8 cellular contexts compared by ENCODE assay signal in the genomic region with DNA sequence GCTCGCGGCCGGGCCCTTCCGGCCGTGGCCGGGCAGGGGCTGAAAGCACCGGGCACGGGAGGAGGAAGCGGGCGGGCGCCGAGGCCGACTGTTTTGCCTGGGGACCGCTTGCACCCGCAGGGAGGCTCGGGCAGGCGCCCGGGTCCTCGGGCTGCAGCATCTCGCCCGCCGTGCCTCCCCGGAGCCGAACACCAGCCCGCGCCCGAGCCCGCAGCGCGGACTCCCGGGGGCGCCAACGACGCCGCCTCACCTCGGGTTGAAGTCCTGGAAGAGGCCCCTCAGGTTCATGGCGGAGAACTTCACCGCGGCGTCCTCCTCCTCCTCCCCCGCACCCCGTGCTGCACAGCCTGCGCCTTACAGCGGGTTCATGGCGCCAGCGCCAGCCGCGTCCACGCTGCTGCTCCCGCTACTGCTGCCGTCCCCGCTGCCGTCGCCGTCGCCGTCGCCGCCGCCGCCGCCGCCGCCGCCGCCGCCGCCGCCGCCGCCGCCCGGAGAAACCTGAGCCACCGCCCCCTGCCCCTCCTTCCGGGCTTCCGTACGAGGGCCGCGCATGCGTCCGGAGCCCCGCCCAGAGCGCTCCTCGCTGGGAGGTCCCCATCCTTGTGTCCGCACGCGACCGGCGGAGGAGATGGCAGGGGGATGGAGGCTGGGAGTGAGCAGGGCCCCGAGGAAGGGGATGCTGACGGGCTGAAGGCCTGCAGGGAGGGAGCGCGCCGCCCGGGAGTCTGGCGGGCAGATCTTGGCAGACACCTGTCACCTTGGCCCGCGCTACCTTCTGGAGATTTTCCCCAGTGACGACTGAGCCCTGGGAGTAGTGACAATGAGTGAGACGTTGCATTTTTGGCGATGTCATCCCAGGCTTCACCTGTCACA. TPM values are rescaled to one million over a fixed set of nuclear protein-coding genes. Genes with fewer than 3 reads are reported as not detected.
DNase-seq lines count a peak whose midpoint lies in the region; ATAC-seq and TF ChIP-seq lines count a peak whose summit lies in the region.

A gene (minus strand): TSS at position 500 of the 873 bp plus-strand sequence. CDS start 212 bp downstream, at position 288.

- H3K27me3 ChIP-seq in ascending aorta (no peaks in the 10 kb centered on the region), sigmoid colon (no peaks in the 10 kb centered on the region)

- intact Hi-C loops in ascending aorta (cut with DNase I): loop anchor here (10.0 kb wide), 1 partner anchor 127 kb away; a partner anchor contains a TSS
- intact Hi-C loops in sigmoid colon (cut with DNase I): loop anchor here (2.0 kb wide), 1 partner anchor 127 kb away; a partner anchor contains a TSS

- H3K27ac ChIP-seq in ascending aorta (peak within 1 kb of the TSS; percentile 38 to 45), sigmoid colon (peak within 1 kb of the TSS; percentile 77 to 81 (median 78))

- H3K36me3 ChIP-seq in ascending aorta: no peaks in the 10 kb centered on the region
- H3K36me3 ChIP-seq in sigmoid colon: no peaks in the 10 kb centered on the region

- TF ChIP-seq CTCF in GM13976 (IDR thresholded peaks at IDR 0.05; ENCODE audit: borderline replicate concordance, control extremely low read depth, extremely low read depth, insufficient read depth, missing control alignments): no peak
- TF ChIP-seq CTCF in ascending aorta (IDR thresholded peaks at IDR 0.05): no peak
- no peak for TF ChIP-seq CTCF in sigmoid colon (IDR thresholded peaks at IDR 0.05)

- 0 to 1% methylated on average over 101 of the region's 101 CpGs for WGBS in sigmoid colon, 2 donors

- DNase-seq in GM13976 (ENCODE audit: low spot score) (peak; percentile 85), NCI-H1092 treated with DMSO at 0.1 percent for 48 hours (lab: John Stamatoyannopoulos, UW) (peak; percentile 55), T-helper 22 cell (ENCODE audit: low read depth) (peak; percentile 65), ascending aorta (ENCODE audit: low spot score in 2 of 2) (peak in 1 of 2 donors; percentile 78), hypothalamus (lab: John Stamatoyannopoulos, UW) (peak in 46 of 51 donors; percentile 1 to 68 (median 29)), sigmoid colon (peak; percentile 85), dedifferentiated amniotic fluid mesenchymal stem cell (ENCODE audit: extremely low spot score) (no peak)

- no peaks in the 10 kb centered on the region for H3K4me1 ChIP-seq in ascending aorta
- peaks cover 0 to 24% (median 5%) of the 10 kb centered on the region in 4 donors for H3K4me1 ChIP-seq in sigmoid colon

- in situ Hi-C loops in GM13976 (cut with MboI; ENCODE audit: low sequenced_read_pairs, unreplicated experiment): loop anchor here (25.0 kb wide), 2 partner anchors 119 to 181 kb away; a partner anchor contains a TSS

- H3K9me3 ChIP-seq in ascending aorta (no peaks in the 10 kb centered on the region), sigmoid colon (no peaks in the 10 kb centered on the region)

- H3K4me3 ChIP-seq in ascending aorta (peak within 1 kb of the TSS; percentile 59 to 85), sigmoid colon (peak within 1 kb of the TSS; percentile 62 to 84 (median 68))

- no peak for TF ChIP-seq POLR2A in sigmoid colon (IDR thresholded peaks at IDR 0.05)

- ATAC-seq in HG02610 (IDR thresholded peaks at IDR 0.05; ENCODE audit: unreplicated experiment): peak; percentile 90

- TF ChIP-seq EP300 in sigmoid colon (IDR thresholded peaks at IDR 0.05): no peak

RNA-seq across cellular contexts. Expression of the gene that starts here (rescaled TPM):
- total RNA-seq in ascending aorta: 12.6 TPM
- total RNA-seq in sigmoid colon: 10 to 100 TPM in 3 of 4 donors, 1 to 10 TPM in 1; 9.6 to 18.3 (median 13.0) TPM
- polyA plus RNA-seq in sigmoid colon: 10 to 100 TPM in 1 of 3 donors, 1 to 10 TPM in 2; 4.2 to 11.7 (median 6.0) TPM
